18 cellular contexts compared by ENCODE assay signal in genomic region chr2:111657351-111657975, GRCh38.
DNase-seq lines count a peak whose midpoint lies in the region; ATAC-seq and TF ChIP-seq lines count a peak whose summit lies in the region.
"Had no signal": no experiment of that assay in that cellular context is flagged by ENCODE, and none has a peak within 500 bp of the region (broad histone marks: within the 10 kb centered on the region; RNA-seq: fewer than 3 reads in every experiment).

No MANE protein-coding gene starts in this region.

- H3K4ac ChIP-seq in trophoblast cell (ENCODE audit: low read depth, low read length), result no peak overlapping the region

- no peak overlapping the region for H2AFZ ChIP-seq in trophoblast cell (ENCODE audit: insufficient read depth, low read length, poor library complexity)

- H3K4me3 Mint-ChIP-seq in Caco-2 (ENCODE audit: unreplicated experiment), result no peak overlapping the region
- H3K4me3 Mint-ChIP-seq: CD4-positive, alpha-beta memory T cell had no signal

- H3K79me1 ChIP-seq in trophoblast cell (ENCODE audit: low read length), result no peaks in the 10 kb centered on the region

- H3K18ac ChIP-seq in trophoblast cell (ENCODE audit: low read length), result no peak overlapping the region

- no peak for TF ChIP-seq CTCF in Caco-2 (IDR thresholded peaks at IDR 0.05; ENCODE audit: insufficient read depth in 1 of 2, low read depth in 1 of 2, low read length in 1 of 2, severe bottlenecking in 1 of 2, unreplicated experiment in 1 of 2)
- no peak for TF ChIP-seq CTCF in RWPE1 (conservative IDR thresholded peaks at IDR 0.05; ENCODE audit: low read depth)
- no peak for TF ChIP-seq CTCF in foreskin keratinocyte (conservative IDR thresholded peaks at IDR 0.05)

- no peak overlapping the region for H3K4me2 ChIP-seq in trophoblast cell (ENCODE audit: low read length)
- H3K4me2 ChIP-seq: BLaER1 had no signal

- H3K27ac ChIP-seq in RWPE1 (peak overlapping the region; percentile 96), foreskin keratinocyte (peak overlapping the region; percentile 91), trophoblast cell (ENCODE audit: low read depth, low read length) (no peak overlapping the region)
- H3K27ac ChIP-seq: BLaER1 had no signal

- CTCF ChIA-PET in Caco-2 (lab: Charles Lee) (no interaction called here), RWPE1 (lab: Yijun Ruan, JAX) (no interaction called here)

- peaks cover 23% of the 10 kb centered on the region for H3K4me1 Mint-ChIP-seq in Caco-2 (ENCODE audit: low read depth, unreplicated experiment)

- H3K4me1 ChIP-seq in Caco-2 (peaks cover 17% of the 10 kb centered on the region), foreskin keratinocyte (peaks cover 15% of the 10 kb centered on the region), trophoblast cell (ENCODE audit: control insufficient read depth in 1 of 2, insufficient read depth in 2 of 2, low read length in 2 of 2) (peaks cover 5 to 9% of the 10 kb centered on the region in 2 experiments)

- H4K91ac ChIP-seq in trophoblast cell (ENCODE audit: low read depth, low read length), result no peak overlapping the region

- POLR2A ChIA-PET in Caco-2 (lab: Charles Lee), result no interaction called here
- POLR2A ChIA-PET in RWPE1 (lab: Yijun Ruan, JAX; ENCODE audit: low non-redundant PET), result no interaction called here

- H3K36me3 Mint-ChIP-seq in Caco-2 (ENCODE audit: insufficient read depth, unreplicated experiment), result peaks cover 7% of the 10 kb centered on the region
- H3K36me3 Mint-ChIP-seq: CD4-positive, alpha-beta memory T cell had no signal

- no peak overlapping the region for H2BK12ac ChIP-seq in trophoblast cell (ENCODE audit: low read length)

- intact Hi-C loops in Caco-2 (cut with micrococcal nuclease; ENCODE audit: unreplicated experiment), result no loop called here

- peak overlapping the region; percentile 24 for H3K27ac Mint-ChIP-seq in Caco-2 (ENCODE audit: unreplicated experiment)
- H3K27ac Mint-ChIP-seq: CD4-positive, alpha-beta memory T cell had no signal

- H2AK5ac ChIP-seq in trophoblast cell (ENCODE audit: low read length), result no peak overlapping the region

- H3K9ac ChIP-seq in trophoblast cell (ENCODE audit: low read length), result no peak overlapping the region
- H3K9ac ChIP-seq: BLaER1 had no signal

- H4K12ac ChIP-seq in trophoblast cell (ENCODE audit: low read depth, low read length), result no peak overlapping the region

- H3K9me3 ChIP-seq in Caco-2 (no peaks in the 10 kb centered on the region), trophoblast cell (ENCODE audit: insufficient read depth, low read depth, low read length) (no peaks in the 10 kb centered on the region)
- H3K9me3 ChIP-seq: BLaER1 had no signal

- H4K8ac ChIP-seq in trophoblast cell (ENCODE audit: low read depth, low read length), result no peak overlapping the region

- no peak overlapping the region for H2BK120ac ChIP-seq in trophoblast cell (ENCODE audit: insufficient read depth, low read length, poor library complexity)

- H3K27me3 Mint-ChIP-seq in Caco-2 (ENCODE audit: insufficient read depth, unreplicated experiment), result no peaks in the 10 kb centered on the region
- H3K27me3 Mint-ChIP-seq: CD4-positive, alpha-beta memory T cell had no signal

- H3K23ac ChIP-seq in trophoblast cell (ENCODE audit: low read length), result no peak overlapping the region

- no peaks in the 10 kb centered on the region for H3K79me2 ChIP-seq in trophoblast cell (ENCODE audit: control insufficient read depth, insufficient read depth, low read length, poor library complexity)

- H3K4me3 ChIP-seq in Caco-2 (ENCODE audit: low read depth, low read length) (no peak overlapping the region), trophoblast cell (ENCODE audit: low read depth, low read length) (peak overlapping the region; percentile 18)
- H3K4me3 ChIP-seq: BLaER1, GM12878 had no signal

- H3K27me3 ChIP-seq in Caco-2 (replicated peaks; ENCODE audit: control insufficient read depth, insufficient read depth, low read length) (no peaks in the 10 kb centered on the region), foreskin keratinocyte (no peaks in the 10 kb centered on the region), trophoblast cell (ENCODE audit: insufficient read depth, low read length) (no peaks in the 10 kb centered on the region)
- H3K27me3 ChIP-seq: BLaER1 had no signal

- WGBS in trophoblast cell (ENCODE audit: extremely low coverage, insufficient coverage, insufficient read length), result no CpG with 5 or more reads among the region's 8 CpGs

- H3K9me3 Mint-ChIP-seq in Caco-2 (ENCODE audit: unreplicated experiment), result no peaks in the 10 kb centered on the region
- H3K9me3 Mint-ChIP-seq: CD4-positive, alpha-beta memory T cell had no signal

- ATAC-seq in foreskin keratinocyte, result no peak
- no peak for ATAC-seq in HG03442 (IDR thresholded peaks at IDR 0.05; ENCODE audit: unreplicated experiment)
- no peak for ATAC-seq in esophagus mucosa
- ATAC-seq: GM12878, Right ventricle myocardium inferior had no signal

- no peak overlapping the region for H2BK5ac ChIP-seq in trophoblast cell (ENCODE audit: low read depth, low read length, poor library complexity)

- no peak overlapping the region for H3K14ac ChIP-seq in trophoblast cell (ENCODE audit: low read length)

- H3K36me3 ChIP-seq in Caco-2 (ENCODE audit: control insufficient read depth, insufficient read depth, low read length) (no peaks in the 10 kb centered on the region), trophoblast cell (ENCODE audit: control insufficient read depth in 1 of 2, insufficient read depth in 2 of 2, low read length in 2 of 2) (no peaks in the 10 kb centered on the region)
- H3K36me3 ChIP-seq: BLaER1 had no signal

- no peak for DNase-seq in Caco-2
- no peak for DNase-seq in RWPE1 (ENCODE audit: low spot score)
- no peak for DNase-seq in foreskin keratinocyte
- DNase-seq in trophoblast cell, result no peak
- no peak for DNase-seq in A172 (ENCODE audit: low spot score)
- DNase-seq: CD4-positive, alpha-beta memory T cell; DMS53; EL; GOT3; KBM-7; NCI-H1417; NCI-H187; NCI-H526 had no signal

- BruUV-seq in Caco-2 (replicated peaks; lab: Mats Ljungman, UMichigan), result no TSS peak
